Comparison of ENCODE assay signal across 6 cellular contexts in genomic region chr19:45187421-45188100, GRCh38. TPM values are rescaled to one million over a fixed set of nuclear protein-coding genes. Genes with fewer than 3 reads are reported as not detected.
DNase-seq lines count a peak whose midpoint lies in the region; TF ChIP-seq lines count a peak whose summit lies in the region.

No MANE protein-coding gene starts in this region.

- no peak overlapping the region for H3K4me3 ChIP-seq in AG10803 (ENCODE audit: low read length)
- H3K4me3 ChIP-seq in ascending aorta: no peak overlapping the region

- H3K27ac Mint-ChIP-seq in neural crest cell (ENCODE audit: unreplicated experiment): no peak overlapping the region

- peaks cover 0 to 3% of the 10 kb centered on the region in 2 donors for H3K36me3 ChIP-seq in ascending aorta

- H3K9me3 Mint-ChIP-seq in neural crest cell: no peaks in the 10 kb centered on the region

- no peaks in the 10 kb centered on the region for H3K36me3 Mint-ChIP-seq in neural crest cell (ENCODE audit: low read depth)

- H3K9me3 ChIP-seq in ascending aorta: no peaks in the 10 kb centered on the region

- H3K4me1 ChIP-seq in ascending aorta: no peaks in the 10 kb centered on the region

- peaks cover 4% of the 10 kb centered on the region for H3K4me1 Mint-ChIP-seq in neural crest cell

- peaks cover 2% of the 10 kb centered on the region for H3K27me3 Mint-ChIP-seq in neural crest cell (ENCODE audit: low read depth)

- DNase-seq in AG10803 (ENCODE audit: low read depth) (no peak), HT-29 (ENCODE audit: low spot score) (peak; percentile 70), ascending aorta (ENCODE audit: low spot score in 2 of 2) (no peak), neural crest cell (ENCODE audit: low read depth, low spot score) (no peak), putamen (ENCODE audit: low spot score) (no peak)
- DNase-seq in stimulated activated CD8-positive, alpha-beta memory T cell treated with anti-CD3 and anti-CD28 coated beads, Interleukin-4, amount 100 ng/mL, for 48 hours: no peak

- H3K27me3 ChIP-seq in ascending aorta: no peaks in the 10 kb centered on the region

- TF ChIP-seq CTCF in AG10803 (conservative IDR thresholded peaks at IDR 0.05; ENCODE audit: low read length) (peak; percentile 48), ascending aorta (IDR thresholded peaks at IDR 0.05) (peak in 2 of 3 experiments; percentile 11 to 37), neural crest cell (conservative IDR thresholded peaks at IDR 0.05) (peak; percentile 71)

- intact Hi-C loops in ascending aorta (cut with DNase I): no loop called here

- H3K4me3 Mint-ChIP-seq in neural crest cell: no peak overlapping the region

- H3K27ac ChIP-seq in ascending aorta: no peak overlapping the region

RNA-seq across cellular contexts. Expression of gene BLOC1S3, which starts 9.0 kb away (rescaled TPM):
- 13.7 and 21.5 TPM in 2 replicates for total RNA-seq in HT-29 (2014; rRNA removed; shearing (Covaris generic))
- total RNA-seq in ascending aorta: 0.32 TPM
- total RNA-seq in neural crest cell: 9.3 and 9.7 TPM in 2 replicates

RNA-seq across cellular contexts. Expression of gene TRAPPC6A, which starts 9.5 kb away (rescaled TPM):
- 34.2 and 51.1 TPM in 2 replicates for total RNA-seq in HT-29 (2014; rRNA removed; shearing (Covaris generic))
- total RNA-seq in ascending aorta: 18.3 TPM
- 22.2 and 25.1 TPM in 2 replicates for total RNA-seq in neural crest cell

RNA-seq across cellular contexts. Expression of gene NKPD1, which starts 26.8 kb away (rescaled TPM):
- total RNA-seq in HT-29 (2014; rRNA removed; shearing (Covaris generic)): 1.4 and 6.7 TPM in 2 replicates
- total RNA-seq in ascending aorta: not detected
- 0.16 and 0.39 TPM in 2 replicates for total RNA-seq in neural crest cell

RNA-seq across cellular contexts. Expression of gene EXOC3L2, which starts 57.6 kb away (rescaled TPM):
- total RNA-seq in HT-29 (2014; rRNA removed; shearing (Covaris generic)): not detected in 2 replicates
- total RNA-seq in ascending aorta (33.5 TPM), neural crest cell (0.91 and 1.1 TPM in 2 replicates)
